8 cellular contexts compared by ENCODE assay signal in the genomic region with DNA sequence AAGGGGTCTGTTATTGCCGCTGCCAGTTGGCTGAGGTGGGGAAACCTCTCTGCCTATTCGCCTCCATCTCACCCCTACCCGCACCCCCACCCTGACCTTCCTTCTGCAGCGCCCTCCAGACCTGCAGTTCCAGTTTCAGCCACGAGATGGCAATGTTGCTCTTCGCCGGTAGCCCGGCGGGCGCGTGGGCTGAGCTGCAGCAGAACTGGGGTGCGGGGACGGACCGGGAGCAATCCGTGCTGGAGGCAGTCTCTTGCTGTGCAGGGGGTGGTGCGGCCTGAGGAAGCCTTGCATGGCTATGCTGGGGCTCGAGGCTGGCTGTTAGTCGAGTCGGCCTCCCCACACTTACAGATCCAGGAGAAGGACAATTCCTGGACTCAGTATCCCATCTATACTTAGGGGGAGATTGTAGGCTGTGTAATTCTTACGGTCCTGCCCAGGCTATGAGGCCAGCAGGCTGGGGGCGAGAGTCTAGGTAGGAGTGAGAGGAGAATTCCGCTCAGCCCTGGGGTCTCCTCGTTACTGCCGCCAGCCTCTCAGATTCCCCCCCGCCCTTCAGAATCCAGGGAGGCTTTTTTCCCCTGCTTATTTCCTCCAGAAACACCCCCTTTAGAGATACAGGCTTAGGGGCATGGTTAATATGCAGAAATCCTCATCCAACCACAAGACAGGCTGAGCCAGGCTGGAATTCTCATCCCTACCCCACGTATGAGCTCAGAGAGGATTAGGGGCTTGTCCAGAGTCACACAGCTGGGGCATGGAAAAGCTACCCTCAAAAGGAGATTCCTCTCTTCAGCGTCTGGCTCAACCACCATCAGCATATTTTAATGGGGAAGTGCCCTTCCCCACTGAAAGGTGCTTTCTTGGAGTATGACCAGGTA. TPM values are rescaled to one million over a fixed set of nuclear protein-coding genes. Genes with fewer than 3 reads are reported as not detected.
DNase-seq lines count a peak whose midpoint lies in the region; ATAC-seq and TF ChIP-seq lines count a peak whose summit lies in the region.

No MANE protein-coding gene starts in this region.

- peaks cover 16% of the 10 kb centered on the region for H3K4me1 ChIP-seq in ES-I3 (ENCODE audit: insufficient read depth, low read length)
- peaks cover 10% of the 10 kb centered on the region for H3K4me1 ChIP-seq in Karpas-422 (ENCODE audit: low read length)
- peaks cover 14% of the 10 kb centered on the region for H3K4me1 ChIP-seq in psoas muscle
- H3K4me1 ChIP-seq in vagina, result peaks cover 35% of the 10 kb centered on the region

- no peak overlapping the region for H3K4me3 ChIP-seq in Karpas-422 (ENCODE audit: low read length)
- H3K4me3 ChIP-seq in psoas muscle, result no peak overlapping the region
- H3K4me3 ChIP-seq in vagina, result no peak overlapping the region

- H3K27me3 ChIP-seq in Karpas-422 (ENCODE audit: low read length), result no peaks in the 10 kb centered on the region
- H3K27me3 ChIP-seq in psoas muscle (ENCODE audit: insufficient read depth in 3 of 3, low read length in 2 of 3), result peaks cover 0 to 34% (median 0%) of the 10 kb centered on the region in 3 donors
- peaks cover 4% of the 10 kb centered on the region for H3K27me3 ChIP-seq in vagina

- 0 out of 2 replicates have a peak, but pooled peaks cover 7% of the 10 kb centered on the region for H4K20me1 ChIP-seq in Karpas-422 (ENCODE audit: insufficient read depth, low read depth, low read length)

- H3K36me3 Mint-ChIP-seq in activated naive CD4-positive, alpha-beta T cell treated with anti-CD3 and anti-CD28 coated beads, Interleukin-2, amount 50 U/mL, for 24 hours, result no peaks in the 10 kb centered on the region

- no peaks in the 10 kb centered on the region for H3K79me2 ChIP-seq in Karpas-422 (ENCODE audit: low read length)

- H3K9me3 ChIP-seq in ES-I3 (ENCODE audit: control insufficient read depth, insufficient read depth, low read length) (peaks cover 4% of the 10 kb centered on the region; the same call in 1 of the 2 replicates), Karpas-422 (ENCODE audit: low read length) (no peaks in the 10 kb centered on the region), psoas muscle (no peaks in the 10 kb centered on the region), vagina (no peaks in the 10 kb centered on the region)

- DNase-seq in Karpas-422 (peak; percentile 95), SK-MEL-5 (ENCODE audit: low read depth, low spot score) (peak; percentile 69), cardiac septum (ENCODE audit: low spot score) (peak; percentile 88), psoas muscle (peak; percentile 69 to 81), vagina (ENCODE audit: extremely low spot score in 2 of 2) (no peak)

- no peak overlapping the region for H3K27ac ChIP-seq in Karpas-422 (ENCODE audit: low read length)
- H3K27ac ChIP-seq in psoas muscle, result no peak overlapping the region
- H3K27ac ChIP-seq in vagina, result no peak overlapping the region

- H3K27ac Mint-ChIP-seq in activated naive CD4-positive, alpha-beta T cell treated with anti-CD3 and anti-CD28 coated beads, Interleukin-2, amount 50 U/mL, for 24 hours, result no peak overlapping the region

- WGBS in psoas muscle, 3 donors, result 3 to 5% (median 5%) methylated on average over 27 of the region's 27 CpGs

- in situ Hi-C loops in SK-MEL-5 (cut with HindIII; ENCODE audit: low pct_unique_long_range_greater_than_20kb, low sequenced_read_pairs), result no loop called here

- H3K4me1 Mint-ChIP-seq in activated naive CD4-positive, alpha-beta T cell treated with anti-CD3 and anti-CD28 coated beads, Interleukin-2, amount 50 U/mL, for 24 hours, result peaks cover 8% of the 10 kb centered on the region

- peak; percentile 98 for TF ChIP-seq CTCF in psoas muscle (IDR thresholded peaks at IDR 0.05)
- peak; percentile 95 to 97 (median 95) for TF ChIP-seq CTCF in vagina (IDR thresholded peaks at IDR 0.05)

- H3K9me2 ChIP-seq in Karpas-422 (replicated peaks; ENCODE audit: insufficient read depth, low read length), result no peaks in the 10 kb centered on the region

- no peak overlapping the region for H2AFZ ChIP-seq in Karpas-422 (ENCODE audit: low read length)

- no peaks in the 10 kb centered on the region for H3K9me3 Mint-ChIP-seq in activated naive CD4-positive, alpha-beta T cell treated with anti-CD3 and anti-CD28 coated beads, Interleukin-2, amount 50 U/mL, for 24 hours

- peaks cover 44% of the 10 kb centered on the region for H3K27me3 Mint-ChIP-seq in activated naive CD4-positive, alpha-beta T cell treated with anti-CD3 and anti-CD28 coated beads, Interleukin-2, amount 50 U/mL, for 24 hours

- peak overlapping the region; percentile 33 for H3K4me3 Mint-ChIP-seq in activated naive CD4-positive, alpha-beta T cell treated with anti-CD3 and anti-CD28 coated beads, Interleukin-2, amount 50 U/mL, for 24 hours

- no peak for TF ChIP-seq POLR2A in vagina (IDR thresholded peaks at IDR 0.05)

- intact Hi-C loops in cardiac septum (cut with DNase I) (loop anchor here (5.0 to 10.0 kb wide), 3 partner anchors 219 to 1694 kb away; no protein-coding TSS in a partner anchor), psoas muscle (cut with DNase I) (loop anchor here (2.0 to 5.0 kb wide), 3 partner anchors 219 to 1694 kb away; no protein-coding TSS in a partner anchor), vagina (cut with DNase I) (no loop called here)

- H3K36me3 ChIP-seq in ES-I3 (ENCODE audit: insufficient read depth, low read length), result no peaks in the 10 kb centered on the region
- no peaks in the 10 kb centered on the region for H3K36me3 ChIP-seq in Karpas-422 (ENCODE audit: insufficient read depth, low read length)
- no peaks in the 10 kb centered on the region for H3K36me3 ChIP-seq in psoas muscle (ENCODE audit: insufficient read depth in 1 of 2, low read depth in 1 of 2)
- no peaks in the 10 kb centered on the region for H3K36me3 ChIP-seq in vagina

- no peak overlapping the region for H3K4me2 ChIP-seq in Karpas-422 (ENCODE audit: low read depth, low read length, poor library complexity, severe bottlenecking)

- peak overlapping the region; percentile 22; the same call in 1 of the 2 replicates for H3K9ac ChIP-seq in ES-I3 (ENCODE audit: low read depth, low read length)
- 0 out of 2 replicates have a peak overlapping the region, but pooled peaks have one; percentile 34 for H3K9ac ChIP-seq in Karpas-422 (ENCODE audit: low read length)

- ATAC-seq in GM21723 (IDR thresholded peaks at IDR 0.05; ENCODE audit: unreplicated experiment) (peak; percentile 66), psoas muscle (peak; percentile 71 to 86 (median 72))

RNA-seq across cellular contexts. Expression of gene TMEM132B, which starts 2.8 kb away (rescaled TPM):
- total RNA-seq in Karpas-422 (2014; rRNA removed; shearing (Covaris generic); ENCODE audit: low replicate concordance), result 0.48 and 0.65 TPM in 2 replicates
- total RNA-seq in SK-MEL-5 (2014; rRNA removed; shearing (Covaris generic)), result 6.1 and 6.8 TPM in 2 replicates
- polyA plus RNA-seq in SK-MEL-5 (2015; cell fraction: cytosol; rRNA removed), result 3.4 and 4.3 TPM in 2 replicates
- 3.3 and 5.2 TPM in 2 replicates for polyA plus RNA-seq in SK-MEL-5 (2015; cell fraction: nucleus; rRNA removed)
- 0.08 TPM for total RNA-seq in cardiac septum
- total RNA-seq in psoas muscle, result 1 to 10 TPM in 2 of 4 donors, under 1 TPM in 2; 0.41 to 4.1 (median 1.1) TPM
- under 1 TPM; 0.13 to 0.25 (median 0.23) TPM for polyA plus RNA-seq in psoas muscle
- 3.2 TPM for total RNA-seq in vagina

Comparison
In these comparisons a context has a peak if more than half of its experiments do, and no peak if none do; other contexts are left out.
1. DNase-seq: peak in Karpas-422 (single experiment), SK-MEL-5 (single experiment), cardiac septum (single experiment) and psoas muscle (2 of 2); none in vagina (0 of 2).